1 cellular context compared by ENCODE assay signal in the genomic region with DNA sequence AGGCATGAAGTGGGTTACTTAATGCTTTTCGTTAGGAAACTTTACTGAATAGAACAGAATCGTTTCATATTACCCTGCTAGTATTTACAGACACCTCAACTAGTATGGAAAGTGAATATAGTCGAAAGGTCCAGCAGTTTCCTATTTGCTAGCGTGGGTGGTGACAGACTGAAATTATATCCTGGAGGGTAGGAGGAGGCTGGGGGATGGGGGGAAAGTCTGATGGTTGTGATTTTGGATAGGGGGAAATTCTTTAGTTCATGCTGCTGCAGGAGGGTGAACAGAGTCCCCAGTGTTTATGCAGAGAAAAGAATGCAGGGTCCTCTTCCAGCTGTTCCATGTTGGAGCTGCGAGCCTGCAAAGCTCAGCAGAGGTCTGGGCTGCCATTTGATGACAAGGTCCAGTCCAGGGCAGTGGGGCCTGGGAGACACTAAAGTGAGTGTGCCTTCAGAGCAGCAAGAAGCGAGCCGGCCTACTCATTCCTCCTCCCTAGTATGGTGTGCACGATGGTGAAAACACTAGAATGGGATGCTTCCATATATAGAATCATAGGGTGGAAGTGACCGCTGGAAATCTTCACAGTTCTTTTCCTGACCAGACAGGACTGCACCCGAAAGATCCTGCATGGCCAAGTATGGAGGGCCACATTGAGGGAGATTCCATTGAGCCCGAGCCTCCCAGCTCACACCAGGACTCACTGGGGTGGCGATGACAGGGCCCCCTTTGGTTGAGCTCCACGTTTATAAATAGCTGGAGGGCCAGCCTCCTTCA.
TF ChIP-seq lines count a peak whose summit lies in the region.

No MANE protein-coding gene starts in this region.

TF ChIP-seq in endothelial cell of umbilical vein, 7 proteins besides CTCF, POLR2A, EP300 and RAD21 (continued from another document):
- TF ChIP-seq, protein P1, sequence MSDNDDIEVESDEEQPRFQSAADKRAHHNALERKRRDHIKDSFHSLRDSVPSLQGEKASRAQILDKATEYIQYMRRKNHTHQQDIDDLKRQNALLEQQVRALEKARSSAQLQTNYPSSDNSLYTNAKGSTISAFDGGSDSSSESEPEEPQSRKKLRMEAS (IDR thresholded peaks at IDR 0.05; ENCODE audit: insufficient read depth, insufficient read length) = no peak
